ENCODE assay signal across 24 cellular contexts in the genomic region with DNA sequence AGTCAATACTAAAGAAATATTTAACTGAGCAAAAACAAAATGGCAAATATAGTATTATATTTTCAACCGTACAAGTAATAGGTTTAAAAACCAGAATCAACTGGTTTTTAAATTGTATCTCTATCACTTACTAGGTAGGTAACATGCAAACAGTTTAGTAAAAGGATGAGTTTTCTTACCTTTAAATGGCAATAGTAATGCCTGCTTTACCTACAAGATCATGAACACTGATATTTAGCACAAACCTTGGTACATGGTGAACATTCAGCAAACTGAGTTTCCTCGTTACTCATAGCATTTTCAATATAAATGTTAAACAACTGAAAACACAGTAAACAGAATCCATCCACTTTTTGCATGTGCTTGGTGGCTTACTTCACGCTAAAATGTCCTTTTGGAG.
"Had no signal": no experiment of that assay in that cellular context is flagged by ENCODE, and none has a peak within 500 bp of the region (broad histone marks: within the 10 kb centered on the region; RNA-seq: fewer than 3 reads in every experiment).

No MANE protein-coding gene starts in this region.

- FAIRE-seq: endometrium had no signal

- H2AFZ ChIP-seq: neural progenitor cell, parathyroid adenoma had no signal

- DNase-seq: dermis blood vessel endothelial cell; effector memory CD4-positive, alpha-beta T cell; erythroblast; esophagus squamous epithelium; foreskin melanocyte; left cardiac atrium; left lung; midbrain; naive thymus-derived CD4-positive, alpha-beta T cell; stimulated activated CD4-positive, alpha-beta T cell treated with anti-CD3 and anti-CD28 coated beads, Interleukin-2, amount 100 ng/mL, for 24 hours; stimulated activated CD4-positive, alpha-beta T cell treated with anti-CD3 and anti-CD28 coated beads, Interleukin-4, amount 100 ng/mL, for 24 hours; stimulated activated naive CD4-positive, alpha-beta T cell treated with Interleukin-2 at 50 U/mL for 16 hours; stomach; thyroid gland; trophoblast cell had no signal

- H3K4me1 ChIP-seq: parathyroid adenoma, stomach had no signal

- H3K9me3 ChIP-seq: esophagus squamous epithelium, left lung, stomach, thyroid gland had no signal

- H3K36me3 Mint-ChIP-seq: naive thymus-derived CD4-positive, alpha-beta T cell; stimulated activated effector memory CD8-positive, alpha-beta T cell treated with anti-CD3 and anti-CD28 coated beads, Interleukin-12 subunit alpha, Interleukin-12 subunit beta, amount 100 ng/mL, for 72 hours had no signal

- H3K27ac Mint-ChIP-seq: naive thymus-derived CD4-positive, alpha-beta T cell; stimulated activated effector memory CD8-positive, alpha-beta T cell treated with anti-CD3 and anti-CD28 coated beads, Interleukin-12 subunit alpha, Interleukin-12 subunit beta, amount 100 ng/mL, for 72 hours had no signal

- H3K4me3 Mint-ChIP-seq: naive thymus-derived CD4-positive, alpha-beta T cell; nephron; stimulated activated effector memory CD8-positive, alpha-beta T cell treated with anti-CD3 and anti-CD28 coated beads, Interleukin-12 subunit alpha, Interleukin-12 subunit beta, amount 100 ng/mL, for 72 hours had no signal

- H3K4me1 Mint-ChIP-seq: stimulated activated effector memory CD8-positive, alpha-beta T cell treated with anti-CD3 and anti-CD28 coated beads, Interleukin-12 subunit alpha, Interleukin-12 subunit beta, amount 100 ng/mL, for 72 hours had no signal

- H3K4me2 ChIP-seq: neural progenitor cell, smooth muscle cell had no signal

- H3K9me3 Mint-ChIP-seq: nephron; neural progenitor cell; stimulated activated effector memory CD8-positive, alpha-beta T cell treated with anti-CD3 and anti-CD28 coated beads, Interleukin-12 subunit alpha, Interleukin-12 subunit beta, amount 100 ng/mL, for 72 hours had no signal

- H3K27ac ChIP-seq: coronary artery, left lung, neural progenitor cell, parathyroid adenoma, stomach, thyroid gland had no signal

- H3K9ac ChIP-seq: neural progenitor cell, parathyroid adenoma had no signal

- H3K27me3 Mint-ChIP-seq: progenitor cell of endocrine pancreas had no signal

- H3K4me3 ChIP-seq: coronary artery, esophagus squamous epithelium, left lung, neural progenitor cell, stomach, thyroid gland had no signal

- H3K36me3 ChIP-seq: esophagus squamous epithelium, left lung, neural progenitor cell, stomach, thyroid gland had no signal

- H3K27me3 ChIP-seq: esophagus squamous epithelium, left lung, stomach, thyroid gland had no signal

- ATAC-seq: left cardiac atrium; left lung; naive thymus-derived CD4-positive, alpha-beta T cell; sciatic nerve; stimulated activated effector memory CD8-positive, alpha-beta T cell treated with anti-CD3 and anti-CD28 coated beads, Interleukin-12 subunit alpha, Interleukin-12 subunit beta, amount 100 ng/mL, for 72 hours had no signal
